22 cellular contexts compared by ENCODE assay signal in the genomic region with DNA sequence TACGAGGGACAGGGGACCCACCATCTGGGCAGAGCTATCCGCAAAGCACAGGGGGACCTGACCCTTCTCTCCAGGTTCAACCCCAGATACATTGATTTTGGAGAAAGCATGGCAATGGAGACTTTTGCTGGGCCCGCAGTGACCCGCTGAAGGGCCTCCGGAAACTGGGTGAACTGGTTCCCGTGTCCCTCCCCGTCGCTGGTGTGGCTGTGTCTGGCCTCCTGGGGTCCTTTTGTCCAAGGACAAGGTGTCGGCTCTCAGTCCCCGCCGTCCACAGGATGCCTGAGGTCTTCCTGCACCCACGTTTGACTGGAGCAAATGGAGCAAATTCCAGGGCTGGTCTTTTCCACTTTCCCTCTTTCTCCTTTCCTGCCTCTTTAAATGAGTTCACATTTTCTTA.
"Had no signal": no experiment of that assay in that cellular context is flagged by ENCODE, and none has a peak within 500 bp of the region (broad histone marks: within the 10 kb centered on the region; RNA-seq: fewer than 3 reads in every experiment).

No MANE protein-coding gene starts in this region.

- H3K4me3 ChIP-seq: dorsolateral prefrontal cortex, lung, ovary, sigmoid colon, testis, tibial nerve, upper lobe of left lung had no signal

- H3K4me1 ChIP-seq: testis had no signal

- H3K36me3 Mint-ChIP-seq: memory B cell; natural killer cell; stimulated activated effector memory CD8-positive, alpha-beta T cell treated with anti-CD3 and anti-CD28 coated beads, Interleukin-12 subunit alpha, Interleukin-12 subunit beta, amount 100 ng/mL, for 72 hours had no signal

- H3K27ac Mint-ChIP-seq: memory B cell; natural killer cell; stimulated activated effector memory CD8-positive, alpha-beta T cell treated with anti-CD3 and anti-CD28 coated beads, Interleukin-12 subunit alpha, Interleukin-12 subunit beta, amount 100 ng/mL, for 72 hours had no signal

- H3K4me3 Mint-ChIP-seq: memory B cell; natural killer cell; stimulated activated effector memory CD8-positive, alpha-beta T cell treated with anti-CD3 and anti-CD28 coated beads, Interleukin-12 subunit alpha, Interleukin-12 subunit beta, amount 100 ng/mL, for 72 hours had no signal

- DNase-seq: dorsolateral prefrontal cortex; effector CD4-positive, alpha-beta T cell; kidney; natural killer cell; ovary; posterior cingulate gyrus; sigmoid colon; stimulated activated CD4-positive, alpha-beta T cell treated with anti-CD3 and anti-CD28 coated beads, Interleukin-2, amount 100 ng/mL, for 24 hours; stimulated activated CD4-positive, alpha-beta T cell treated with anti-CD3 and anti-CD28 coated beads, Interleukin-4, amount 100 ng/mL, for 24 hours; stimulated activated naive CD4-positive, alpha-beta T cell treated with Interleukin-2 at 50 U/mL for 16 hours; substantia nigra; testis had no signal

- ATAC-seq: left lobe of liver; natural killer cell; stimulated activated effector memory CD8-positive, alpha-beta T cell treated with anti-CD3 and anti-CD28 coated beads, Interleukin-12 subunit alpha, Interleukin-12 subunit beta, amount 100 ng/mL, for 72 hours had no signal

- H3K9me3 Mint-ChIP-seq: memory B cell; natural killer cell; neural crest cell; stimulated activated effector memory CD8-positive, alpha-beta T cell treated with anti-CD3 and anti-CD28 coated beads, Interleukin-12 subunit alpha, Interleukin-12 subunit beta, amount 100 ng/mL, for 72 hours had no signal

- FAIRE-seq: colon, frontal cortex, kidney, urothelium cell line had no signal

- H3K9me3 ChIP-seq: ovary, sigmoid colon, testis, tibial nerve, upper lobe of left lung had no signal

- H3K27me3 ChIP-seq: ovary, testis, upper lobe of left lung had no signal

- H3K36me3 ChIP-seq: ovary, sigmoid colon, tibial nerve, upper lobe of left lung had no signal

- H3K27ac ChIP-seq: dorsolateral prefrontal cortex, ovary, sigmoid colon, testis, upper lobe of left lung had no signal

- H3K4me1 Mint-ChIP-seq: memory B cell; natural killer cell; stimulated activated effector memory CD8-positive, alpha-beta T cell treated with anti-CD3 and anti-CD28 coated beads, Interleukin-12 subunit alpha, Interleukin-12 subunit beta, amount 100 ng/mL, for 72 hours had no signal
